In the genomic region with DNA sequence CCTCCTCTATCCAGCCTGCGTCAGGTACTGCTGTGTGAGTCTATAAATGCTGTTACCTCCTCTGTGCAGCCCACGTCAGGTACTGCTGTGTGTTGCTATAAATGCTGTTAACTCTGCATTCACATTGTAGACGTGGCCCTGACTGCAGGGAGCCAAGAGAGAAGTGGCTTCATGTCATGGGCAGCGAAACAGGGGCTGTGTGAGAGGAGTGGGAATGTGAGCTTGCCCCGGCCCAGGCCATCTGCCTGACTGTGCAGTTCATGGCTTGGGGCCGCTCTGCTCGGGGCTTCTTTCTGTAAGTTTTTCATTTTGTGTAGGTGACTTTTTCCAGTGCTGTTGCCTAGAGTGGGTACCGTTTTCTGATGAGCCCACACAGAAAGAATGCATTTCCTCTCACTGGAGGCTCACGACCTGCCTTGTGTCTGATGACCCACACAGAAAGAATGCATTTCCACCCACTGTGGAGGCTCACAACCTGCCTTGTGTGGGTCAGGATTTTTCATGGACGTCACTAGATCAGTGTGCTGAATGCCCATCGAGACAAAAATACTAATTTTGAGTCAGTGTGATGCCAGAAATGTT, we compare ENCODE assay signal across 13 cellular contexts.
DNase-seq lines count a peak whose midpoint lies in the region; TF ChIP-seq lines count a peak whose summit lies in the region.
"Had no signal": no experiment of that assay in that cellular context is flagged by ENCODE, and none has a peak within 500 bp of the region (broad histone marks: within the 10 kb centered on the region; RNA-seq: fewer than 3 reads in every experiment).

No MANE protein-coding gene starts in this region.

- H3K4me3 ChIP-seq in epithelial cell of esophagus (ENCODE audit: low read length) = no peak overlapping the region
- H3K4me3 ChIP-seq: coronary artery, vagina had no signal

- H3K9me3 Mint-ChIP-seq in neural crest cell = peaks cover 3% of the 10 kb centered on the region

- H3K27ac Mint-ChIP-seq in neural crest cell (ENCODE audit: unreplicated experiment) = no peak overlapping the region

- no peaks in the 10 kb centered on the region for H3K36me3 Mint-ChIP-seq in neural crest cell (ENCODE audit: low read depth)

- H3K4me3 Mint-ChIP-seq in neural crest cell = peak overlapping the region; percentile 52

- peaks cover 20% of the 10 kb centered on the region for H3K4me1 Mint-ChIP-seq in neural crest cell

- peak; percentile 94 for DNase-seq in EL
- DNase-seq in RPMI7951 (ENCODE audit: low read depth) = peak; percentile 75
- DNase-seq in epithelial cell of esophagus (ENCODE audit: low read depth) = peak; percentile 4
- DNase-seq in neural crest cell (ENCODE audit: low read depth, low spot score) = no peak
- no peak for DNase-seq in NCI-H2227 (lab: John Stamatoyannopoulos, UW; ENCODE audit: unreplicated experiment)
- DNase-seq in anterior cingulate cortex (lab: John Stamatoyannopoulos, UW) = no peak
- DNase-seq in NCI-H146 (lab: John Stamatoyannopoulos, UW) = no peak
- no peak for DNase-seq in stimulated activated CD4-positive, alpha-beta T cell treated with anti-CD3 and anti-CD28 coated beads, Interleukin-4, amount 100 ng/mL, for 24 hours
- DNase-seq: activated effector memory CD4-positive, alpha-beta T cell treated with anti-CD3 and anti-CD28 coated beads, Interleukin-2, amount 50 U/mL, for 16 hours; Caco-2; small intestine had no signal

- no peak for TF ChIP-seq CTCF in epithelial cell of esophagus (IDR thresholded peaks at IDR 0.05; ENCODE audit: insufficient read depth, low read depth, low read length, missing control alignments)
- no peak for TF ChIP-seq CTCF in neural crest cell (conservative IDR thresholded peaks at IDR 0.05)

- peaks cover 20% of the 10 kb centered on the region for H3K27me3 Mint-ChIP-seq in neural crest cell (ENCODE audit: low read depth)

Comparison
In these comparisons a context has a peak if more than half of its experiments do, and no peak if none do; other contexts are left out.
1. DNase-seq: peak in EL (single experiment), RPMI7951 (single experiment) and epithelial cell of esophagus (single experiment); none in neural crest cell (single experiment), NCI-H2227 (single experiment), anterior cingulate cortex (0 of 58), NCI-H146 (single experiment) and stimulated activated CD4-positive, alpha-beta T cell treated with anti-CD3 and anti-CD28 coated beads, Interleukin-4, amount 100 ng/mL, for 24 hours (single experiment).